Comparison of ENCODE assay signal across 18 cellular contexts in genomic region chr5:32058101-32058500, GRCh38.
"Had no signal": no experiment of that assay in that cellular context is flagged by ENCODE, and none has a peak within 500 bp of the region (broad histone marks: within the 10 kb centered on the region; RNA-seq: fewer than 3 reads in every experiment).

No MANE protein-coding gene starts in this region.

- H3K27ac ChIP-seq: coronary artery, neutrophil, ovary, prostate gland, tibial artery had no signal

- H3K9me3 ChIP-seq: neutrophil, ovary, prostate gland, tibial artery had no signal

- ATAC-seq: left cardiac atrium, right cardiac atrium had no signal

- H3K27me3 ChIP-seq: neutrophil, ovary, tibial artery had no signal

- H3K4me3 ChIP-seq: coronary artery, ovary, prostate gland, tibial artery had no signal

- H3K4me1 ChIP-seq: prostate gland, tibial artery had no signal

- H3K36me3 ChIP-seq: neutrophil, ovary, prostate gland had no signal

- DNase-seq: activated CD4-positive, alpha-beta T cell treated with anti-CD3 and anti-CD28 coated beads, Interleukin-2, amount 50 U/mL, for 4 hours; activated CD8-positive, alpha-beta memory T cell treated with anti-CD3 and anti-CD28 coated beads for 24 hours; activated CD8-positive, alpha-beta memory T cell treated with anti-CD3 and anti-CD28 coated beads, Interleukin-2, amount 50 U/mL, for 48 hours; activated naive CD4-positive, alpha-beta T cell treated with Interleukin-2 at 50 U/mL for 16 hours; activated naive CD8-positive, alpha-beta T cell treated with anti-CD3 and anti-CD28 coated beads for 36 hours; activated T-cell treated with anti-CD3 and anti-CD28 coated beads, Interleukin-2, amount 50 U/mL, for 48 hours; amniotic stem cell; cerebellar nuclear complex; hypothalamus; left cardiac atrium; ovary; right cardiac atrium; stimulated activated CD4-positive, alpha-beta T cell treated with anti-CD3 and anti-CD28 coated beads, Interleukin-12 subunit alpha, Interleukin-12 subunit beta, amount 100 ng/mL, for 4 hours; T-helper 9 cell; tibial artery had no signal
